ENCODE assay signal across 1 cellular context in the genomic region with DNA sequence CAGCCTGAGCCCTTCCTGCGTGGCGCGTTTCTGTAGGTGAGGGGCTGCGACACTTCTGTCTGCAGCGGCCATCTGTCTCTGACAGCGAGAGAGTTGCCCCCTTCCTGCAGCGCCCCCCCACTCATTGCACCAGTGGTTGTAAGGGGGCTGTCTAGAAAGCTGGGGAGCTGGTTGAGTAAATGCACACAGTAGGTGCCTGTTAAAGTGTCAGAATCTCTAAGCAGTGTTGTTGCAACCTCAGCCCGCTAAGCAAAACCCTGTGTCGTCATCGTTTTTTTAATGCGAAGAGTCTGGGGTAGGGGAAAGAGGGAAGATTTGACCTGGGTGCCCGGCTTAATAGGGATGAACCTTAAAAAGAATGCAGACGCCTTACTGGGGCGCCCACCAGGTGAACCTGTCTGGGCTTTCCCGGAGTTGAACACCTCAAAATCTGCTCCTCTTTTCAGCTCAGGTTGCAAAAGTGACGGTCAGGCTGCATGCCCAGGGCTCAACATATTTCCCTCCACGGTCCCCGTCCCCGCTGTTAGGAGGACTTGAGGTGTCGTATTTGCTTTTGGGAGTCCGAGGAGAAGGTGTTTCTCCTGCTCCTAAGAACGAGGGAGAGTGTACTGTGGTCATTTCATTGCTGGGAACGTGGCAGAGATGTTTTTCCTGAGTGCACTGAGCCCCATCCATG.
A peak's percentile ranks its signal among the peaks of the same experiment; 100 is the strongest.
TF ChIP-seq lines count a peak whose summit lies in the region.

No MANE protein-coding gene starts in this region.

TF ChIP-seq in HepG2, 621 proteins besides CTCF, POLR2A, EP300 and RAD21:
- TF ChIP-seq PHF8 (CRISPR knock-in tag; IDR thresholded peaks at IDR 0.05) (0 out of 2 replicates have a peak, but pooled peaks have one; percentile 10), CREB1 (IDR thresholded peaks at IDR 0.05) (peak; percentile 45; the same call in 1 of the 2 replicates), CREB1 (CRISPR knock-in tag; IDR thresholded peaks at IDR 0.05) (no peak), PCBP1 (IDR thresholded peaks at IDR 0.05; ENCODE audit: borderline replicate concordance, low read depth, low read length) (0 out of 2 replicates have a peak, but pooled peaks have one; percentile 40), ZKSCAN1 (IDR thresholded peaks at IDR 0.05; ENCODE audit: low read length) (peak; percentile 79), ZFP90 (CRISPR knock-in tag; IDR thresholded peaks at IDR 0.05; ENCODE audit: borderline replicate concordance) (no peak), ZBTB21 (CRISPR knock-in tag; IDR thresholded peaks at IDR 0.05) (no peak), KDM5B (CRISPR knock-in tag; IDR thresholded peaks at IDR 0.05; ENCODE audit: borderline replicate concordance) (0 out of 2 replicates have a peak, but pooled peaks have one; percentile 1), PRPF4 (IDR thresholded peaks at IDR 0.05; ENCODE audit: low read depth, low read length, poor library complexity, severe bottlenecking) (peak; percentile 26), ZNF788 (CRISPR knock-in tag; IDR thresholded peaks at IDR 0.05; ENCODE audit: borderline replicate concordance) (peak; percentile 48; the same call in 1 of the 2 replicates)
- TF ChIP-seq, protein P1, sequence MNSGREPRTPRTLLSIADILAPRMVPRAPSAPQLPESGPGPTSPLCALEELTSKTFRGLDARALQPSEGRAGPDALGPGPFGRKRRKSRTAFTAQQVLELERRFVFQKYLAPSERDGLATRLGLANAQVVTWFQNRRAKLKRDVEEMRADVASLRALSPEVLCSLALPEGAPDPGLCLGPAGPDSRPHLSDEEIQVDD (CRISPR knock-in tag; IDR thresholded peaks at IDR 0.05; ENCODE audit: borderline replicate concordance) = no peak
- TF ChIP-seq, protein P2, sequence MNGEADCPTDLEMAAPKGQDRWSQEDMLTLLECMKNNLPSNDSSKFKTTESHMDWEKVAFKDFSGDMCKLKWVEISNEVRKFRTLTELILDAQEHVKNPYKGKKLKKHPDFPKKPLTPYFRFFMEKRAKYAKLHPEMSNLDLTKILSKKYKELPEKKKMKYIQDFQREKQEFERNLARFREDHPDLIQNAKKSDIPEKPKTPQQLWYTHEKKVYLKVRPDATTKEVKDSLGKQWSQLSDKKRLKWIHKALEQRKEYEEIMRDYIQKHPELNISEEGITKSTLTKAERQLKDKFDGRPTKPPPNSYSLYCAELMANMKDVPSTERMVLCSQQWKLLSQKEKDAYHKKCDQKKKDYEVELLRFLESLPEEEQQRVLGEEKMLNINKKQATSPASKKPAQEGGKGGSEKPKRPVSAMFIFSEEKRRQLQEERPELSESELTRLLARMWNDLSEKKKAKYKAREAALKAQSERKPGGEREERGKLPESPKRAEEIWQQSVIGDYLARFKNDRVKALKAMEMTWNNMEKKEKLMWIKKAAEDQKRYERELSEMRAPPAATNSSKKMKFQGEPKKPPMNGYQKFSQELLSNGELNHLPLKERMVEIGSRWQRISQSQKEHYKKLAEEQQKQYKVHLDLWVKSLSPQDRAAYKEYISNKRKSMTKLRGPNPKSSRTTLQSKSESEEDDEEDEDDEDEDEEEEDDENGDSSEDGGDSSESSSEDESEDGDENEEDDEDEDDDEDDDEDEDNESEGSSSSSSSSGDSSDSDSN (CRISPR knock-in tag; IDR thresholded peaks at IDR 0.05) = 0 out of 2 replicates have a peak, but pooled peaks have one; percentile 10
- TF ChIP-seq, protein P3, sequence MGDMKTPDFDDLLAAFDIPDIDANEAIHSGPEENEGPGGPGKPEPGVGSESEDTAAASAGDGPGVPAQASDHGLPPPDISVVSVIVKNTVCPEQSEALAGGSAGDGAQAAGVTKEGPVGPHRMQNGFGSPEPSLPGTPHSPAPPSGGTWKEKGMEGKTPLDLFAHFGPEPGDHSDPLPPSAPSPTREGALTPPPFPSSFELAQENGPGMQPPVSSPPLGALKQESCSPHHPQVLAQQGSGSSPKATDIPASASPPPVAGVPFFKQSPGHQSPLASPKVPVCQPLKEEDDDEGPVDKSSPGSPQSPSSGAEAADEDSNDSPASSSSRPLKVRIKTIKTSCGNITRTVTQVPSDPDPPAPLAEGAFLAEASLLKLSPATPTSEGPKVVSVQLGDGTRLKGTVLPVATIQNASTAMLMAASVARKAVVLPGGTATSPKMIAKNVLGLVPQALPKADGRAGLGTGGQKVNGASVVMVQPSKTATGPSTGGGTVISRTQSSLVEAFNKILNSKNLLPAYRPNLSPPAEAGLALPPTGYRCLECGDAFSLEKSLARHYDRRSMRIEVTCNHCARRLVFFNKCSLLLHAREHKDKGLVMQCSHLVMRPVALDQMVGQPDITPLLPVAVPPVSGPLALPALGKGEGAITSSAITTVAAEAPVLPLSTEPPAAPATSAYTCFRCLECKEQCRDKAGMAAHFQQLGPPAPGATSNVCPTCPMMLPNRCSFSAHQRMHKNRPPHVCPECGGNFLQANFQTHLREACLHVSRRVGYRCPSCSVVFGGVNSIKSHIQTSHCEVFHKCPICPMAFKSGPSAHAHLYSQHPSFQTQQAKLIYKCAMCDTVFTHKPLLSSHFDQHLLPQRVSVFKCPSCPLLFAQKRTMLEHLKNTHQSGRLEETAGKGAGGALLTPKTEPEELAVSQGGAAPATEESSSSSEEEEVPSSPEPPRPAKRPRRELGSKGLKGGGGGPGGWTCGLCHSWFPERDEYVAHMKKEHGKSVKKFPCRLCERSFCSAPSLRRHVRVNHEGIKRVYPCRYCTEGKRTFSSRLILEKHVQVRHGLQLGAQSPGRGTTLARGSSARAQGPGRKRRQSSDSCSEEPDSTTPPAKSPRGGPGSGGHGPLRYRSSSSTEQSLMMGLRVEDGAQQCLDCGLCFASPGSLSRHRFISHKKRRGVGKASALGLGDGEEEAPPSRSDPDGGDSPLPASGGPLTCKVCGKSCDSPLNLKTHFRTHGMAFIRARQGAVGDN (CRISPR knock-in tag; IDR thresholded peaks at IDR 0.05) = peak; percentile 23; the same call in 1 of the 2 replicates
TF ChIP-seq in HepG2: peak in this region for 9.
